Comparison of ENCODE assay signal across 14 cellular contexts in the genomic region with DNA sequence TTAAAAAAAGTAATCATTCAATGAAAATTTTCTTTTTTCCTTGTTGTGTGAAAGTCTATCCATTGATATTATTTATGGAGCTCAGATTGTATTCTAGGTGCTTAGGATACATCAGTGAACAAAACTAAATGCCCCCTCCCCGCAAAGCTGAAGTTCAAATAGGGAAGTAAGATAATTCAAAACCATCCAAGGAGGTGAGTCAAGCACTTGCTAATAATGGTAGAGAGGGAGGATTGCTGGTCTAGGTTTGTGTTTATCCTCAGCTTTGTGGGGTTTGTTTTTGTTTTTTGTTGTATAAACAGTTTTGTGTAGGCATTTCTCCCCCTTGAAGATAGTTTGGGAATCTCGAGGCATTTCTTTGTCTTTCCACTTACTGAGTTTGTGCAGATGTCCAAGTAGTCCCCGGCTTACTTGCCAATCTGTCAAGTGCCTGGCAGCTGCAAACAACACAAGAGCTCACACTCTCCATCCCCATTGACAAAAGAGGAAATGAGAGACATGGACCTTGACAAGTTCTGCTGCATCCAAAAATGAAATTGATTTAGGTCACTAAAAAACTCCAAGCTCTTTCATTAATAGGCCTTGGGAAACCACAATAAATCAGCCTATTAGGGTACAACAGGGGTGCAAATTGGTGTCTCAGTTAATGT.
DNase-seq lines count a peak whose midpoint lies in the region; ATAC-seq and TF ChIP-seq lines count a peak whose summit lies in the region.
"Had no signal": no experiment of that assay in that cellular context is flagged by ENCODE, and none has a peak within 500 bp of the region (broad histone marks: within the 10 kb centered on the region; RNA-seq: fewer than 3 reads in every experiment).

No MANE protein-coding gene starts in this region.

- peaks cover 9% of the 10 kb centered on the region for H3K9me3 Mint-ChIP-seq in chondrocyte (ENCODE audit: low read depth)

- H3K27ac Mint-ChIP-seq in chondrocyte (ENCODE audit: unreplicated experiment) = peak overlapping the region; percentile 58

- H3K36me3 Mint-ChIP-seq in chondrocyte (ENCODE audit: low read depth) = peaks cover 6% of the 10 kb centered on the region

- no peak for ATAC-seq in aorta (ENCODE audit: low FRiP score)

- H3K4me2 ChIP-seq in osteoblast (ENCODE audit: insufficient read depth, low read length) = no peak overlapping the region

- H3K36me3 ChIP-seq in aorta (ENCODE audit: control insufficient read depth in 1 of 2, insufficient read depth in 2 of 2, low read length in 1 of 2) (peaks cover 0 to 1% of the 10 kb centered on the region in 2 donors), osteoblast (ENCODE audit: insufficient read depth, low read length) (no peaks in the 10 kb centered on the region)

- no peaks in the 10 kb centered on the region for H3K79me2 ChIP-seq in osteoblast (ENCODE audit: insufficient read depth, low read length)

- H3K27me3 ChIP-seq in aorta (ENCODE audit: control insufficient read depth in 1 of 2, insufficient read depth in 2 of 2, low read length in 1 of 2) = no peaks in the 10 kb centered on the region
- no peaks in the 10 kb centered on the region for H3K27me3 ChIP-seq in osteoblast (ENCODE audit: insufficient read depth, low read length)

- H3K9me3 ChIP-seq in aorta (ENCODE audit: control insufficient read depth, low read length) (no peaks in the 10 kb centered on the region), osteoblast (ENCODE audit: low read depth, low read length) (peaks cover 2% of the 10 kb centered on the region)

- H3K4me3 ChIP-seq in aorta (ENCODE audit: low read length in 2 of 2) (no peak overlapping the region), osteoblast (ENCODE audit: insufficient read depth, low read length) (no peak overlapping the region)

- intact Hi-C loops in aorta (cut with DNase I) = loop anchor here in 1 of 2 donors (5.0 kb wide), 1 partner anchor 39 kb away; no protein-coding TSS in a partner anchor

- H3K4me3 Mint-ChIP-seq in chondrocyte (ENCODE audit: unreplicated experiment) = no peak overlapping the region

- no peak overlapping the region for H2AFZ ChIP-seq in osteoblast (ENCODE audit: low read length)

- H3K4me1 ChIP-seq in aorta (ENCODE audit: control insufficient read depth in 1 of 2, insufficient read depth in 2 of 2, low read length in 2 of 2) (peaks cover 9 to 20% of the 10 kb centered on the region in 2 donors), osteoblast (ENCODE audit: insufficient read depth, low read length) (peaks cover 36% of the 10 kb centered on the region)

- peak; percentile 61 for DNase-seq in NCI-H82 (lab: John Stamatoyannopoulos, UW)
- no peak for DNase-seq in NCI-H82 treated with DMSO at 0.1 percent for 48 hours (lab: John Stamatoyannopoulos, UW; ENCODE audit: unreplicated experiment)
- DNase-seq in NCI-H1105 treated with DMSO at 0.1 percent for 48 hours (lab: John Stamatoyannopoulos, UW) = peak; percentile 34
- DNase-seq in chondrocyte (ENCODE audit: low spot score) = no peak
- no peak for DNase-seq in aorta
- no peak for DNase-seq in stimulated activated CD4-positive, alpha-beta T cell treated with anti-CD3 and anti-CD28 coated beads, Interleukin-4, amount 100 ng/mL, for 1 hour
- DNase-seq in osteoblast (ENCODE audit: insufficient read length, low spot score, missing footprints) = no peak
- DNase-seq in NCI-H128 (lab: John Stamatoyannopoulos, UW; ENCODE audit: unreplicated experiment) = no peak
- DNase-seq: activated CD4-positive, alpha-beta T cell treated with anti-CD3 and anti-CD28 coated beads, Interleukin-2, amount 50 U/mL, for 48 hours; activated naive CD4-positive, alpha-beta T cell treated with anti-CD3 and anti-CD28 coated beads, Interleukin-2, amount 50 U/mL, for 16 hours; GF-D8; midbrain; NCI-H526; retina had no signal

- H3K27ac ChIP-seq in aorta (ENCODE audit: low read depth in 1 of 2, low read length in 2 of 2) = peak overlapping the region; percentile 5 to 64
- no peak overlapping the region for H3K27ac ChIP-seq in osteoblast (ENCODE audit: low read depth, low read length)

- H3K27me3 Mint-ChIP-seq in chondrocyte (ENCODE audit: low read depth) = no peaks in the 10 kb centered on the region

- H3K4me1 Mint-ChIP-seq in chondrocyte (ENCODE audit: low read depth) = peaks cover 80% of the 10 kb centered on the region

- no peak for TF ChIP-seq CTCF in chondrocyte (IDR thresholded peaks at IDR 0.05)
- TF ChIP-seq CTCF in osteoblast (IDR thresholded peaks at IDR 0.05; ENCODE audit: extremely low read depth, low read depth, low read length) = no peak

- no peaks in the 10 kb centered on the region for H4K20me1 ChIP-seq in osteoblast (ENCODE audit: insufficient read depth, low read length)

- 51 to 59% methylated on average over 3 of the region's 3 CpGs for WGBS in aorta, 2 donors

Comparison
In these comparisons a context has a peak if more than half of its experiments do, and no peak if none do; other contexts are left out.
1. DNase-seq: peak in NCI-H82 (single experiment) and NCI-H1105 treated with DMSO at 0.1 percent for 48 hours (single experiment); none in NCI-H82 treated with DMSO at 0.1 percent for 48 hours (single experiment), chondrocyte (single experiment), aorta (0 of 2), stimulated activated CD4-positive, alpha-beta T cell treated with anti-CD3 and anti-CD28 coated beads, Interleukin-4, amount 100 ng/mL, for 1 hour (single experiment), osteoblast (single experiment) and NCI-H128 (single experiment).